ENCODE assay signal across 15 cellular contexts in the genomic region with DNA sequence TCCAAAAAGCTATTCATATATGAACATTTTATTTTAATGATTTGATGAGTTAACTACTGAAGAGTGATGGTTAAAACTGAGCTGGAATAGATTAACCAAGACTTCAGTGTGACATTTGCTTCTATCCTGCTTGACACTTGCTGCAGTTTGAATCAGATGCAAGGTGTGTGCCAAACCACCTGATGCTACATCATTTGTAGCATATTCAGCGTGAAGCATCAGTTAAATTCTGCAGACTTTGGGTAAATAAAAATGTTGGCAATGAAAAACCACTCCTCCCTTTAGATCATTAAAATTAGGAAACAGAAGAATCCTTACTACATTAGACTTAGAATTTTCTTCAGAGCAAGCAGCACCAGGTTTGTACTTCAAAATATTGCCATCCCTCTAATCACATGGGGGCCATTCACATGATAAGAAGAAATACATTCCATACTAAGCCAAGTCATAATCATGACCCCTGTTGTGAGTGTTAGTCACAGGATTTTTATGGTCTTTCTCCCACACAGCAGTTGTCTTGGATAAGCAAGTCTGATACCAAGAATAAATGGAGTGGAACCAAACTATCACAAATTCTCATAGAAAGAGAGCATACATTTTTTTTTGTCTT.
A peak's percentile ranks its signal among the peaks of the same experiment; 100 is the strongest.
DNase-seq lines count a peak whose midpoint lies in the region; ATAC-seq and TF ChIP-seq lines count a peak whose summit lies in the region.
"Had no signal": no experiment of that assay in that cellular context is flagged by ENCODE, and none has a peak within 500 bp of the region (broad histone marks: within the 10 kb centered on the region; RNA-seq: fewer than 3 reads in every experiment).

No MANE protein-coding gene starts in this region.

- no peaks in the 10 kb centered on the region for H3K27me3 ChIP-seq in IMR-90 (ENCODE audit: control insufficient read depth, insufficient read depth, low read length)
- no peaks in the 10 kb centered on the region for H3K27me3 ChIP-seq in naive thymus-derived CD4-positive, alpha-beta T cell (ENCODE audit: control insufficient read depth in 2 of 2, insufficient read depth in 2 of 2, low read length in 2 of 2)

- no peak overlapping the region for H3K9ac ChIP-seq in IMR-90 (ENCODE audit: low read depth, low read length)

- no peak overlapping the region for H3K27ac Mint-ChIP-seq in naive thymus-derived CD4-positive, alpha-beta T cell
- H3K27ac Mint-ChIP-seq: activated naive CD8-positive, alpha-beta T cell treated with anti-CD3 and anti-CD28 coated beads for 36 hours; memory B cell; T-helper 1 cell treated with Interleukin-12 subunit alpha and Interleukin-12 subunit beta and Interleukin-4 antibody, amounts not matched to agents 30 μg/mL and 1 μg/mL, for 36 hours had no signal

- no peak overlapping the region for H2BK20ac ChIP-seq in IMR-90 (ENCODE audit: low read depth, low read length)

- no TSS peak for BruUV-seq in IMR-90 (replicated peaks; lab: Mats Ljungman, UMichigan)

- no peak overlapping the region for H3K4me3 ChIP-seq in AG04449 (ENCODE audit: low read depth, low read length)
- no peak overlapping the region for H3K4me3 ChIP-seq in IMR-90 (ENCODE audit: insufficient read depth, low read depth, low read length)
- no peak overlapping the region for H3K4me3 ChIP-seq in astrocyte of the spinal cord (ENCODE audit: low read depth, low read length)
- H3K4me3 ChIP-seq in naive thymus-derived CD4-positive, alpha-beta T cell (ENCODE audit: low read length), result no peak overlapping the region
- no peak overlapping the region for H3K4me3 ChIP-seq in mucosa of descending colon
- H3K4me3 ChIP-seq: PC-9 had no signal

- H3K14ac ChIP-seq in IMR-90 (replicated peaks; ENCODE audit: low read depth, low read length), result no peak overlapping the region

- H3K9me1 ChIP-seq in IMR-90 (ENCODE audit: insufficient read depth, low read length), result no peaks in the 10 kb centered on the region

- WGBS in IMR-90 (ENCODE audit: extremely low coverage in 2 of 2, insufficient read length in 1 of 2), 2 experiments, result no CpG with 5 or more reads among the region's 1 CpG

- H2AK9ac ChIP-seq in IMR-90 (replicated peaks; ENCODE audit: low read depth, low read length, poor library complexity), result no peak overlapping the region

- intact Hi-C loops in IMR-90 (cut with micrococcal nuclease), result no loop called here
- intact Hi-C loops in naive thymus-derived CD4-positive, alpha-beta T cell (cut with micrococcal nuclease), result no loop called here
- intact Hi-C loops in mucosa of descending colon (cut with DNase I, micrococcal nuclease), result no loop called here

- H2BK5ac ChIP-seq in IMR-90 (ENCODE audit: low read depth, low read length, poor library complexity, severe bottlenecking), result no peak overlapping the region

- H4K8ac ChIP-seq in IMR-90 (ENCODE audit: low read depth in 2 of 2, low read length in 2 of 2), result no peak overlapping the region

- dilution Hi-C loops in IMR-90 (cut with HindIII; ENCODE audit: low sequenced_read_pairs, unreplicated experiment), result no loop called here

- H4K20me1 ChIP-seq in IMR-90 (ENCODE audit: insufficient read depth, low read length), result no peaks in the 10 kb centered on the region

- H2BK120ac ChIP-seq in IMR-90 (ENCODE audit: low read depth, low read length), result no peak overlapping the region

- no peak overlapping the region for H3K4me2 ChIP-seq in IMR-90 (ENCODE audit: low read depth, low read length)
- H3K4me2 ChIP-seq: PC-9 had no signal

- ATAC-seq in IMR-90 (ENCODE audit: low read depth), result peak; percentile 46; the same call in 1 of the 2 replicates
- ATAC-seq in naive thymus-derived CD4-positive, alpha-beta T cell, result no peak
- ATAC-seq in mucosa of descending colon, result no peak

- no peak overlapping the region for H3K4ac ChIP-seq in IMR-90 (ENCODE audit: low read depth, low read length)

- no peak overlapping the region for H2BK15ac ChIP-seq in IMR-90 (ENCODE audit: low read depth, low read length)

- CTCF ChIA-PET in AG04449 (lab: Yijun Ruan, JAX) (interaction anchor here (0.7 kb wide), 1 partner anchor 209 kb away, joined by 3 read pairs; no protein-coding TSS in a partner anchor), IMR-90 (lab: Yijun Ruan, JAX) (no interaction called here)
- CTCF ChIA-PET in naive thymus-derived CD4-positive, alpha-beta T cell (lab: Charles Lee), result no interaction called here

- peaks cover 0 to 6% (median 5%) of the 10 kb centered on the region in 5 donors for H3K36me3 Mint-ChIP-seq in naive thymus-derived CD4-positive, alpha-beta T cell
- H3K36me3 Mint-ChIP-seq: activated naive CD8-positive, alpha-beta T cell treated with anti-CD3 and anti-CD28 coated beads for 36 hours; memory B cell had no signal

- in situ Hi-C loops in IMR-90 (cut with MboI; ENCODE audit: low sequenced_read_pairs), result no loop called here
- in situ Hi-C loops in astrocyte of the spinal cord (cut with HindIII; ENCODE audit: low sequenced_read_pairs), result no loop called here

- no peak overlapping the region for H3K27ac ChIP-seq in IMR-90 (ENCODE audit: insufficient read depth, low read length)
- no peak overlapping the region for H3K27ac ChIP-seq in naive thymus-derived CD4-positive, alpha-beta T cell (ENCODE audit: low read depth, low read length)
- H3K27ac ChIP-seq: epithelial cell of prostate, PC-9 had no signal

- H3K56ac ChIP-seq in IMR-90 (ENCODE audit: extremely low read depth, insufficient read depth, low read length), result no peak overlapping the region

- TF ChIP-seq CTCF in AG04449 (IDR thresholded peaks at IDR 0.05; ENCODE audit: insufficient read depth, low read length, missing control alignments) (no peak), IMR-90 (conservative IDR thresholded peaks at IDR 0.05; ENCODE audit: low read depth, low read length) (no peak), astrocyte of the spinal cord (IDR thresholded peaks at IDR 0.05; ENCODE audit: low read depth, low read length) (no peak), mucosa of descending colon (IDR thresholded peaks at IDR 0.05) (no peak)

- H3K23ac ChIP-seq in IMR-90 (ENCODE audit: low read depth, low read length), result no peak overlapping the region

- H3K9me3 ChIP-seq in IMR-90 (ENCODE audit: control insufficient read depth, insufficient read depth, low read length), result no peaks in the 10 kb centered on the region
- H3K9me3 ChIP-seq in naive thymus-derived CD4-positive, alpha-beta T cell (ENCODE audit: control insufficient read depth in 2 of 3, low read length in 3 of 3), result no peaks in the 10 kb centered on the region
- no peaks in the 10 kb centered on the region for H3K9me3 ChIP-seq in mucosa of descending colon

- H3K4me3 Mint-ChIP-seq in naive thymus-derived CD4-positive, alpha-beta T cell, result no peak overlapping the region
- H3K4me3 Mint-ChIP-seq: activated naive CD8-positive, alpha-beta T cell treated with anti-CD3 and anti-CD28 coated beads for 36 hours; memory B cell; T-helper 1 cell treated with Interleukin-12 subunit alpha and Interleukin-12 subunit beta and Interleukin-4 antibody, amounts not matched to agents 30 μg/mL and 1 μg/mL, for 36 hours had no signal

- peaks cover 0 to 4% (median 0%) of the 10 kb centered on the region in 7 donors for H3K4me1 Mint-ChIP-seq in naive thymus-derived CD4-positive, alpha-beta T cell
- H3K4me1 Mint-ChIP-seq: activated naive CD8-positive, alpha-beta T cell treated with anti-CD3 and anti-CD28 coated beads for 36 hours; memory B cell had no signal

- H4K5ac ChIP-seq in IMR-90 (ENCODE audit: low read depth, low read length), result no peak overlapping the region

- no peak overlapping the region for H3K18ac ChIP-seq in IMR-90 (ENCODE audit: low read depth, low read length)

- H2AK5ac ChIP-seq in IMR-90 (ENCODE audit: low read depth, low read length), result no peak overlapping the region

- H3K79me1 ChIP-seq in IMR-90 (ENCODE audit: low read depth in 1 of 2, low read length in 2 of 2), result no peaks in the 10 kb centered on the region

- peak; percentile 29 for DNase-seq in AG04449 (ENCODE audit: low read depth, low spot score)
- DNase-seq in IMR-90, result peak; percentile 64
- peak; percentile 82 for DNase-seq in astrocyte of the spinal cord (ENCODE audit: low read depth, low spot score)
- peak; percentile 80 for DNase-seq in kidney glomerular epithelial cell (lab: John Stamatoyannopoulos, UW)
- no peak for DNase-seq in HT-29 (ENCODE audit: low spot score)
- DNase-seq in naive thymus-derived CD4-positive, alpha-beta T cell, result no peak
- no peak for DNase-seq in H4 (ENCODE audit: low spot score)
- DNase-seq in mucosa of descending colon, result no peak
- DNase-seq: activated naive CD8-positive, alpha-beta T cell treated with anti-CD3 and anti-CD28 coated beads for 36 hours; NCI-H2227 treated with DMSO at 0.1 percent for 48 hours; PC-9; posterior cingulate gyrus had no signal

- POLR2A ChIA-PET in AG04449 (lab: Yijun Ruan, JAX), result no interaction called here
- POLR2A ChIA-PET in IMR-90 (lab: Charles Lee; ENCODE audit: unreplicated experiment), result no interaction called here
- POLR2A ChIA-PET in naive thymus-derived CD4-positive, alpha-beta T cell (lab: Charles Lee), result no interaction called here

- no peak for TF ChIP-seq RAD21 in IMR-90 (IDR thresholded peaks at IDR 0.05; ENCODE audit: low read length)

- peaks cover 1% of the 10 kb centered on the region; the same call in 1 of the 2 replicates for H3K36me3 ChIP-seq in IMR-90 (ENCODE audit: control insufficient read depth, insufficient read depth, low read length)
- H3K36me3 ChIP-seq in naive thymus-derived CD4-positive, alpha-beta T cell (ENCODE audit: control insufficient read depth in 2 of 3, insufficient read depth in 3 of 3, low read length in 3 of 3), result no peaks in the 10 kb centered on the region
- H3K36me3 ChIP-seq in mucosa of descending colon (ENCODE audit: low read depth), result no peaks in the 10 kb centered on the region

- TF ChIP-seq POLR2A in IMR-90 (IDR thresholded peaks at IDR 0.05; ENCODE audit: low read depth, low read length), result no peak

- H2AFZ ChIP-seq in IMR-90 (replicated peaks; ENCODE audit: low read length, poor library complexity), result no peak overlapping the region
- H2AFZ ChIP-seq: PC-9 had no signal

- H3K27me3 Mint-ChIP-seq in naive thymus-derived CD4-positive, alpha-beta T cell, result peaks cover 2 to 29% (median 20%) of the 10 kb centered on the region in 5 donors

- peaks cover 0 to 17% (median 6%) of the 10 kb centered on the region in 11 donors for H3K9me3 Mint-ChIP-seq in naive thymus-derived CD4-positive, alpha-beta T cell
- H3K9me3 Mint-ChIP-seq: T-helper 1 cell treated with Interleukin-12 subunit alpha and Interleukin-12 subunit beta and Interleukin-4 antibody, amounts not matched to agents 30 μg/mL and 1 μg/mL, for 36 hours had no signal

- H4K91ac ChIP-seq in IMR-90 (ENCODE audit: insufficient read depth, low read depth, low read length), result no peak overlapping the region

- H3K4me1 ChIP-seq in IMR-90 (ENCODE audit: control insufficient read depth, insufficient read depth, low read length) (no peaks in the 10 kb centered on the region), mucosa of descending colon (ENCODE audit: low read depth) (no peaks in the 10 kb centered on the region)
- no peaks in the 10 kb centered on the region for H3K4me1 ChIP-seq in naive thymus-derived CD4-positive, alpha-beta T cell (ENCODE audit: control insufficient read depth in 2 of 2, insufficient read depth in 2 of 2, low read length in 2 of 2)

Comparison
In these comparisons a context has a peak if more than half of its experiments do, and no peak if none do; other contexts are left out.
1. DNase-seq: peak in AG04449 (single experiment), IMR-90 (single experiment), astrocyte of the spinal cord (single experiment) and kidney glomerular epithelial cell (single experiment); none in HT-29 (single experiment), naive thymus-derived CD4-positive, alpha-beta T cell (0 of 9), H4 (single experiment) and mucosa of descending colon (0 of 3).